9 cellular contexts compared by ENCODE assay signal in genomic region chr5:132283423-132284043, GRCh38. TPM values are rescaled to one million over a fixed set of nuclear protein-coding genes. Genes with fewer than 3 reads are reported as not detected.
DNase-seq lines count a peak whose midpoint lies in the region; ATAC-seq and TF ChIP-seq lines count a peak whose summit lies in the region.
"Had no signal": no experiment of that assay in that cellular context is flagged by ENCODE, and none has a peak within 500 bp of the region (broad histone marks: within the 10 kb centered on the region; RNA-seq: fewer than 3 reads in every experiment).

No MANE protein-coding gene starts in this region.

- 21 to 53% (median 41%) methylated on average over 5 of the region's 5 CpGs for WGBS in stomach, 5 donors

- no peak for TF ChIP-seq EP300 in stomach (IDR thresholded peaks at IDR 0.05)

- H3K9me3 ChIP-seq in stomach: no peaks in the 10 kb centered on the region

- peaks cover 0 to 5% (median 0%) of the 10 kb centered on the region in 4 donors for H3K4me1 ChIP-seq in stomach

- peak; percentile 14 for DNase-seq in NCI-H1694 (lab: John Stamatoyannopoulos, UW)
- DNase-seq in NCI-H1694 treated with DMSO at 0.1 percent for 48 hours (lab: John Stamatoyannopoulos, UW): no peak
- peak; percentile 59 to 62 for DNase-seq in SHP77 (lab: John Stamatoyannopoulos, UW)
- DNase-seq in fibroblast of the aortic adventitia (ENCODE audit: low read depth): peak; percentile 59
- peak; percentile 59 for DNase-seq in stomach
- no peak for DNase-seq in CD1c-positive myeloid dendritic cell (ENCODE audit: extremely low spot score)
- no peak for DNase-seq in SKM-1 treated with dmso at 0.1 percent for 144 hours (lab: John Stamatoyannopoulos, UW; ENCODE audit: unreplicated experiment)
- DNase-seq: stimulated activated CD4-positive, alpha-beta T cell treated with anti-CD3 and anti-CD28 coated beads, Interleukin-2, amount 100 ng/mL, for 48 hours had no signal

- H3K27me3 ChIP-seq in stomach: no peaks in the 10 kb centered on the region

- intact Hi-C loops in stomach (cut with DNase I; ENCODE audit: low total_unique reads): no loop called here

- TF ChIP-seq CTCF in fibroblast of the aortic adventitia (IDR thresholded peaks at IDR 0.05; ENCODE audit: insufficient read depth, low read length) (peak; percentile 58), stomach (IDR thresholded peaks at IDR 0.05) (peak in 5 of 7 experiments; percentile 13 to 65 (median 28))

- H3K4me3 ChIP-seq in fibroblast of the aortic adventitia (ENCODE audit: low read depth, low read length) (no peak overlapping the region), stomach (no peak overlapping the region)

- ATAC-seq in HG03439 (IDR thresholded peaks at IDR 0.05; ENCODE audit: unreplicated experiment): no peak

- H3K27ac ChIP-seq in stomach: no peak overlapping the region

- no peak for TF ChIP-seq POLR2A in stomach (IDR thresholded peaks at IDR 0.05)

- no peaks in the 10 kb centered on the region for H3K36me3 ChIP-seq in stomach

RNA-seq across cellular contexts. Expression of gene SLC22A4, which starts 10.7 kb away (rescaled TPM):
- total RNA-seq in fibroblast of the aortic adventitia (ENCODE audit: low replicate concordance): 3.4 and 5.7 TPM in 2 replicates
- 10 to 100 TPM in 1 of 5 donors, 1 to 10 TPM in 1, under 1 TPM in 1, not detected in 2; 0.37 to 24.5 (median 6.1) TPM for total RNA-seq in stomach
- under 1 TPM; 0.31 to 0.61 (median 0.45) TPM for polyA plus RNA-seq in stomach

RNA-seq across cellular contexts. Expression of gene PDLIM4, which starts 26.0 kb away (rescaled TPM):
- total RNA-seq in fibroblast of the aortic adventitia (ENCODE audit: low replicate concordance): 37.3 and 41.8 TPM in 2 replicates
- total RNA-seq in stomach: 10 to 100 TPM in 4 of 5 donors, not detected in 1; 13.9 to 37.8 (median 25.4) TPM
- 10 to 100 TPM; 11.2 to 52.4 (median 16.1) TPM for polyA plus RNA-seq in stomach

RNA-seq across cellular contexts. Expression of gene P4HA2, which starts 55.9 kb away (rescaled TPM):
- total RNA-seq in fibroblast of the aortic adventitia (ENCODE audit: low replicate concordance): 104 and 293 TPM in 2 replicates
- 100 to 1,000 TPM in 1 of 5 donors, 10 to 100 TPM in 4; 18.7 to 109 (median 37.9) TPM for total RNA-seq in stomach
- polyA plus RNA-seq in stomach: 10 to 100 TPM in 2 of 3 donors, 1 to 10 TPM in 1; 9.0 to 21.2 (median 20.4) TPM

Comparison
In these comparisons a context has a peak if more than half of its experiments do, and no peak if none do; other contexts are left out.
1. DNase-seq: peak in NCI-H1694 (single experiment), SHP77 (2 of 2), fibroblast of the aortic adventitia (single experiment) and stomach (single experiment); none in NCI-H1694 treated with DMSO at 0.1 percent for 48 hours (single experiment), CD1c-positive myeloid dendritic cell (single experiment) and SKM-1 treated with dmso at 0.1 percent for 144 hours (single experiment).